Comparison of ENCODE assay signal across 32 cellular contexts in genomic region chr4:98249831-98250230, GRCh38.
"Had no signal": no experiment of that assay in that cellular context is flagged by ENCODE, and none has a peak within 500 bp of the region (broad histone marks: within the 10 kb centered on the region; RNA-seq: fewer than 3 reads in every experiment).

No MANE protein-coding gene starts in this region.

- H3K9me3 Mint-ChIP-seq: activated B cell treated with CpG ODN at 0.5 μM for 24 hours; activated naive CD4-positive, alpha-beta T cell treated with anti-CD3 and anti-CD28 coated beads for 36 hours; activated T-cell treated with anti-CD3 and anti-CD28 coated beads, Interleukin-2, amount 50 U/mL, for 4 hours; brain; effector memory CD8-positive, alpha-beta T cell had no signal

- H3K27ac Mint-ChIP-seq: activated B cell treated with CpG ODN at 0.5 μM for 24 hours; activated naive CD4-positive, alpha-beta T cell treated with anti-CD3 and anti-CD28 coated beads for 36 hours; activated T-helper 2 cell treated with anti-CD3 and anti-CD28 coated beads, Interferon-gamma antibody, Interleukin-2, Interleukin-4, amounts not matched to agents 10 μg/mL and 5 μg/mL and 100 μg/mL, durations not matched to agents 14 hours and 24 hours and 36 hours; brain; effector memory CD8-positive, alpha-beta T cell; T-helper 17 cell; T-helper 2 cell treated with Interferon-gamma antibody and Interleukin-4, amounts not matched to agents 5 μg/mL and 100 μg/mL, for 36 hours had no signal

- DNase-seq: activated B cell treated with CpG ODN at 0.5 μM for 24 hours; activated CD4-positive, alpha-beta T cell treated with anti-CD3 and anti-CD28 coated beads for 48 hours; activated CD4-positive, alpha-beta T cell treated with anti-CD3 and anti-CD28 coated beads, Interleukin-2, amount 50 U/mL, for 1 hour; activated CD4-positive, alpha-beta T cell treated with anti-CD3 and anti-CD28 coated beads, Interleukin-2, amount 50 U/mL, for 48 hours; activated CD8-positive, alpha-beta memory T cell treated with anti-CD3 and anti-CD28 coated beads for 24 hours; activated CD8-positive, alpha-beta T cell treated with anti-CD3 and anti-CD28 coated beads for 36 hours; activated effector memory CD4-positive, alpha-beta T cell treated with anti-CD3 and anti-CD28 coated beads, Interleukin-2, amount 50 U/mL, for 16 hours; activated naive CD4-positive, alpha-beta T cell treated with anti-CD3 and anti-CD28 coated beads for 36 hours; activated T-cell treated with anti-CD3 and anti-CD28 coated beads, Interleukin-2, amount 50 U/mL, for 4 hours; central memory CD4-positive, alpha-beta T cell; cerebellar nuclear complex; dermis blood vessel endothelial cell; effector CD4-positive, alpha-beta T cell; effector memory CD8-positive, alpha-beta T cell; erythroblast; foreskin keratinocyte; gastrocnemius medialis; glutamatergic neuron; heart left ventricle; T-helper 1 cell; T-helper 17 cell; T1000; WERI-Rb-1 had no signal

- H3K27ac ChIP-seq: ascending aorta, breast epithelium, cardiac muscle cell, coronary artery, esophagus muscularis mucosa, foreskin keratinocyte, gastrocnemius medialis, heart left ventricle, WERI-Rb-1 had no signal

- H3K36me3 Mint-ChIP-seq: brain had no signal

- H3K27me3 ChIP-seq: ascending aorta, breast epithelium, cardiac muscle cell, esophagus muscularis mucosa, foreskin keratinocyte, gastrocnemius medialis, heart left ventricle had no signal

- ATAC-seq: effector memory CD8-positive, alpha-beta T cell; foreskin keratinocyte; gastrocnemius medialis; heart left ventricle; T-helper 17 cell had no signal

- H3K4me3 ChIP-seq: ascending aorta, breast epithelium, cardiac muscle cell, coronary artery, esophagus muscularis mucosa, gastrocnemius medialis, heart left ventricle had no signal

- H3K4me1 Mint-ChIP-seq: activated B cell treated with CpG ODN at 0.5 μM for 24 hours, brain, T-helper 17 cell had no signal

- H3K4me1 ChIP-seq: ascending aorta, breast epithelium, esophagus muscularis mucosa, foreskin keratinocyte, gastrocnemius medialis, heart left ventricle had no signal

- H3K9me3 ChIP-seq: ascending aorta, breast epithelium, esophagus muscularis mucosa, gastrocnemius medialis, heart left ventricle had no signal

- H3K4me3 Mint-ChIP-seq: activated B cell treated with CpG ODN at 0.5 μM for 24 hours; activated CD8-positive, alpha-beta T cell treated with anti-CD3 and anti-CD28 coated beads for 36 hours; activated naive CD4-positive, alpha-beta T cell treated with anti-CD3 and anti-CD28 coated beads for 36 hours; activated naive CD8-positive, alpha-beta T cell; activated T-cell treated with anti-CD3 and anti-CD28 coated beads, Interleukin-2, amount 50 U/mL, for 4 hours; brain; effector memory CD8-positive, alpha-beta T cell; T-helper 17 cell; T-helper 2 cell treated with Interferon-gamma antibody and Interleukin-4, amounts not matched to agents 5 μg/mL and 100 μg/mL, for 36 hours had no signal

- H3K36me3 ChIP-seq: ascending aorta, breast epithelium, cardiac muscle cell, esophagus muscularis mucosa, gastrocnemius medialis, heart left ventricle, WERI-Rb-1 had no signal

- H3K27me3 Mint-ChIP-seq: activated naive CD8-positive, alpha-beta T cell had no signal
